In genomic region chr15:27884726-27885125, GRCh38 we compare ENCODE assay signal across 34 cellular contexts.
"Had no signal": no experiment of that assay in that cellular context is flagged by ENCODE, and none has a peak within 500 bp of the region (broad histone marks: within the 10 kb centered on the region; RNA-seq: fewer than 3 reads in every experiment).

No MANE protein-coding gene starts in this region.

- FAIRE-seq: RCC 7860 had no signal

- ATAC-seq: activated CD8-positive, alpha-beta memory T cell treated with anti-CD3 and anti-CD28 coated beads, Interleukin-2, amount 10 ng/mL, durations not matched to agents 7 days and 5 days; activated naive CD8-positive, alpha-beta T cell treated with anti-CD3 and anti-CD28 coated beads, Interleukin-2, amount 50 U/mL, for 24 hours; Right ventricle myocardium inferior had no signal

- H3K27ac ChIP-seq: brain microvascular endothelial cell, KMS-11, PC-9, RWPE1, VCaP had no signal

- H3K4me2 ChIP-seq: KMS-11, PC-9 had no signal

- H2AFZ ChIP-seq: PC-9 had no signal

- H3K9ac ChIP-seq: KMS-11 had no signal

- H3K36me3 ChIP-seq: brain microvascular endothelial cell had no signal

- H3K4me3 ChIP-seq: PC-9 had no signal

- DNase-seq: activated B cell treated with CpG ODN at 0.5 μM for 24 hours; activated CD4-positive, alpha-beta memory T cell treated with anti-CD3 and anti-CD28 coated beads, Interleukin-2, amount 10 ng/mL, durations not matched to agents 7 days and 5 days; activated CD4-positive, alpha-beta T cell treated with anti-CD3 and anti-CD28 coated beads for 4 hours; activated CD4-positive, alpha-beta T cell treated with anti-CD3 and anti-CD28 coated beads, Interleukin-2, amount 50 U/mL, for 1 hour; activated CD4-positive, CD25-positive, alpha-beta regulatory T cell treated with anti-CD3 and anti-CD28 coated beads, Interleukin-2, amount 50 U/mL, for 72 hours; activated CD8-positive, alpha-beta memory T cell treated with anti-CD3 and anti-CD28 coated beads for 24 hours; activated CD8-positive, alpha-beta memory T cell treated with anti-CD3 and anti-CD28 coated beads, Interleukin-2, amount 10 ng/mL, durations not matched to agents 7 days and 5 days; activated CD8-positive, alpha-beta memory T cell treated with anti-CD3 and anti-CD28 coated beads, Interleukin-2, amount 50 U/mL, for 48 hours; activated effector memory CD4-positive, alpha-beta T cell treated with Interleukin-2 at 50 U/mL for 16 hours; activated naive CD4-positive, alpha-beta T cell treated with anti-CD3 and anti-CD28 coated beads, Interleukin-2, amount 10 ng/mL, durations not matched to agents 7 days and 5 days; activated naive CD8-positive, alpha-beta T cell treated with anti-CD3 and anti-CD28 coated beads, Interleukin-2, amount 50 U/mL, for 24 hours; activated T-cell treated with anti-CD3 and anti-CD28 coated beads, Interleukin-2, amount 50 U/mL, for 48 hours; anterior cingulate cortex; brain microvascular endothelial cell; central memory CD4-positive, alpha-beta T cell; MM.1S; MV-4-11; NCI-H1092; NCI-H1436 treated with DMSO at 0.1 percent for 48 hours; NCI-H1694 treated with DMSO at 0.1 percent for 48 hours; NCI-H2029; NCI-H345; NCI-H524 treated with DMSO at 0.1 percent for 48 hours; PC-9; SIG-M5; SW 1271; T-helper 1 cell; T-helper 2 cell; T-helper 9 cell had no signal

- H3K27me3 ChIP-seq: brain microvascular endothelial cell had no signal
